32 cellular contexts compared by ENCODE assay signal in the genomic region with DNA sequence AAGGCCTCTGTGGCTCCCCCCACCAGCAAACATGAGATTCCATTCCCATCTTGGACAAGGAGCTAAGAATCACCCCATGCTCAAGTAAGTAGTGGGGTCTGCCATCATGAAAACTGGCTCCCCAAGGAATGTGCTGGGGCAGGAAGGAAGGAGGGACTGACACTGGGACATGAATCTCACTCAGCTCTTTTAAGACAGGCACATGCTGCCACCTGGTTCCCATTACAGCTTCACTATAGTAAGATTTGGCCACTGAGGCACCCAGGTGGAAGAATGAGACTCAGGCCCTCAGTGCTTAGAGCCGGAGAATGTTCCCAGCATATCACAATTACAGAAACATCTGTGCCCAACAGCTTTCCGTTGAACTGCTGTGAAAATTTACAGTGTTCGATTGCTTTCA. TPM values are rescaled to one million over a fixed set of nuclear protein-coding genes. Genes with fewer than 3 reads are reported as not detected.
"Had no signal": no experiment of that assay in that cellular context is flagged by ENCODE, and none has a peak within 500 bp of the region (broad histone marks: within the 10 kb centered on the region; RNA-seq: fewer than 3 reads in every experiment).

No MANE protein-coding gene starts in this region.

- H3K9ac ChIP-seq: KMS-11, SK-N-SH had no signal

- H3K9me3 ChIP-seq: ascending aorta, Peyer's patch, SJSA1, SK-N-SH had no signal

- H3K4me2 ChIP-seq: KMS-11, SK-N-SH had no signal

- H3K4me3 ChIP-seq: ascending aorta, cardiac muscle cell, Peyer's patch, SJSA1 had no signal

- H3K27ac Mint-ChIP-seq: activated CD4-positive, alpha-beta memory T cell treated with anti-CD3 and anti-CD28 coated beads, Interleukin-2, amount 10 ng/mL, durations not matched to agents 7 days and 5 days; activated CD8-positive, alpha-beta memory T cell treated with anti-CD3 and anti-CD28 coated beads, Interleukin-2, amount 10 ng/mL, durations not matched to agents 7 days and 5 days; activated naive CD4-positive, alpha-beta T cell treated with anti-CD3 and anti-CD28 coated beads, Interleukin-2, amount 10 ng/mL, durations not matched to agents 7 days and 5 days; activated naive CD8-positive, alpha-beta T cell; T-helper 1 cell treated with Interleukin-12 subunit alpha and Interleukin-12 subunit beta and Interleukin-4 antibody, amounts not matched to agents 30 μg/mL and 1 μg/mL, for 36 hours; T-helper 2 cell treated with Interferon-gamma antibody and Interleukin-4, amounts not matched to agents 5 μg/mL and 100 μg/mL, for 36 hours had no signal

- ATAC-seq: activated CD4-positive, CD25-positive, alpha-beta regulatory T cell treated with anti-CD3 and anti-CD28 coated beads, Interleukin-2, amount 50 U/mL, for 24 hours; activated CD8-positive, alpha-beta memory T cell treated with anti-CD3 and anti-CD28 coated beads, Interleukin-2, amount 10 ng/mL, durations not matched to agents 7 days and 5 days; PC-3 had no signal

- H3K4me3 Mint-ChIP-seq: activated CD4-positive, alpha-beta memory T cell treated with anti-CD3 and anti-CD28 coated beads, Interleukin-2, amount 10 ng/mL, durations not matched to agents 7 days and 5 days; activated CD8-positive, alpha-beta memory T cell treated with anti-CD3 and anti-CD28 coated beads, Interleukin-2, amount 10 ng/mL, durations not matched to agents 7 days and 5 days; activated naive CD4-positive, alpha-beta T cell treated with anti-CD3 and anti-CD28 coated beads, Interleukin-2, amount 10 ng/mL, durations not matched to agents 7 days and 5 days; activated naive CD8-positive, alpha-beta T cell; central memory CD8-positive, alpha-beta T cell; T-helper 1 cell treated with Interleukin-12 subunit alpha and Interleukin-12 subunit beta and Interleukin-4 antibody, amounts not matched to agents 30 μg/mL and 1 μg/mL, for 36 hours; T-helper 2 cell treated with Interferon-gamma antibody and Interleukin-4, amounts not matched to agents 5 μg/mL and 100 μg/mL, for 36 hours had no signal

- H3K36me3 ChIP-seq: ascending aorta, cardiac muscle cell, Peyer's patch, SJSA1 had no signal

- H3K4me1 Mint-ChIP-seq: activated CD4-positive, alpha-beta memory T cell treated with anti-CD3 and anti-CD28 coated beads, Interleukin-2, amount 10 ng/mL, durations not matched to agents 7 days and 5 days; activated CD8-positive, alpha-beta memory T cell treated with anti-CD3 and anti-CD28 coated beads, Interleukin-2, amount 10 ng/mL, durations not matched to agents 7 days and 5 days; activated naive CD4-positive, alpha-beta T cell treated with anti-CD3 and anti-CD28 coated beads, Interleukin-2, amount 10 ng/mL, durations not matched to agents 7 days and 5 days; central memory CD8-positive, alpha-beta T cell had no signal

- H3K9me3 Mint-ChIP-seq: activated CD4-positive, alpha-beta memory T cell treated with anti-CD3 and anti-CD28 coated beads, Interleukin-2, amount 10 ng/mL, durations not matched to agents 7 days and 5 days; activated naive CD4-positive, alpha-beta T cell treated with anti-CD3 and anti-CD28 coated beads, Interleukin-2, amount 10 ng/mL, durations not matched to agents 7 days and 5 days; central memory CD8-positive, alpha-beta T cell; T-helper 1 cell treated with Interleukin-12 subunit alpha and Interleukin-12 subunit beta and Interleukin-4 antibody, amounts not matched to agents 30 μg/mL and 1 μg/mL, for 36 hours; T-helper 2 cell treated with Interferon-gamma antibody and Interleukin-4, amounts not matched to agents 5 μg/mL and 100 μg/mL, for 36 hours had no signal

- H3K36me3 Mint-ChIP-seq: activated CD8-positive, alpha-beta memory T cell treated with anti-CD3 and anti-CD28 coated beads, Interleukin-2, amount 10 ng/mL, durations not matched to agents 7 days and 5 days; activated naive CD4-positive, alpha-beta T cell treated with anti-CD3 and anti-CD28 coated beads, Interleukin-2, amount 10 ng/mL, durations not matched to agents 7 days and 5 days had no signal

- H3K27ac ChIP-seq: ascending aorta, cardiac muscle cell, KMS-11, Peyer's patch, SJSA1 had no signal

- DNase-seq: activated CD4-positive, alpha-beta memory T cell treated with anti-CD3 and anti-CD28 coated beads, Interleukin-2, amount 10 ng/mL, durations not matched to agents 7 days and 5 days; activated CD4-positive, alpha-beta T cell treated with anti-CD3 and anti-CD28 coated beads for 4 hours; activated CD8-positive, alpha-beta memory T cell treated with anti-CD3 and anti-CD28 coated beads for 24 hours; activated CD8-positive, alpha-beta memory T cell treated with anti-CD3 and anti-CD28 coated beads, Interleukin-2, amount 10 ng/mL, durations not matched to agents 7 days and 5 days; activated CD8-positive, alpha-beta memory T cell treated with anti-CD3 and anti-CD28 coated beads, Interleukin-2, amount 50 U/mL, for 48 hours; activated effector memory CD4-positive, alpha-beta T cell treated with Interleukin-2 at 50 U/mL for 16 hours; activated naive CD4-positive, alpha-beta T cell treated with anti-CD3 and anti-CD28 coated beads, Interleukin-2, amount 10 ng/mL, durations not matched to agents 7 days and 5 days; activated T-cell treated with anti-CD3 and anti-CD28 coated beads, Interleukin-2, amount 50 U/mL, for 48 hours; amniotic stem cell; NCI-H1105; NCI-H1417 treated with DMSO at 0.1 percent for 48 hours; NCI-H187 treated with DMSO at 0.1 percent for 48 hours; NCI-H2081; NCI-H345; NCI-H526; NCI-H748 treated with DMSO at 0.1 percent for 48 hours; NK-92 treated with Interleukin-12 subunit alpha and Interleukin-12 subunit beta, amount 100 ng/mL, for 24 hours; PC-3; Peyer's patch; RPMI8226; SHP77 treated with DMSO at 0.1 percent for 48 hours; SK-N-SH had no signal

- H3K4me1 ChIP-seq: ascending aorta, Peyer's patch, SJSA1 had no signal

- H3K27me3 Mint-ChIP-seq: activated CD4-positive, alpha-beta memory T cell treated with anti-CD3 and anti-CD28 coated beads, Interleukin-2, amount 10 ng/mL, durations not matched to agents 7 days and 5 days; activated CD8-positive, alpha-beta memory T cell treated with anti-CD3 and anti-CD28 coated beads, Interleukin-2, amount 10 ng/mL, durations not matched to agents 7 days and 5 days; activated naive CD4-positive, alpha-beta T cell treated with anti-CD3 and anti-CD28 coated beads, Interleukin-2, amount 10 ng/mL, durations not matched to agents 7 days and 5 days; activated naive CD8-positive, alpha-beta T cell had no signal

- FAIRE-seq: TTC549 had no signal

- H3K27me3 ChIP-seq: ascending aorta, cardiac muscle cell, Peyer's patch, SJSA1 had no signal

RNA-seq across cellular contexts. Expression of gene OSR1, which starts 38.7 kb away (rescaled TPM):
- total RNA-seq: activated CD4-positive, alpha-beta memory T cell treated with anti-CD3 and anti-CD28 coated beads, Interleukin-2, amount 10 ng/mL, durations not matched to agents 7 days and 5 days; activated CD8-positive, alpha-beta memory T cell treated with anti-CD3 and anti-CD28 coated beads, Interleukin-2, amount 10 ng/mL, durations not matched to agents 7 days and 5 days had no signal
